ENCODE assay signal across 8 cellular contexts in genomic region chr2:46942143-46942526, GRCh38. TPM values are rescaled to one million over a fixed set of nuclear protein-coding genes. Genes with fewer than 3 reads are reported as not detected.
DNase-seq lines count a peak whose midpoint lies in the region; ATAC-seq, FAIRE-seq and TF ChIP-seq lines count a peak whose summit lies in the region.

No MANE protein-coding gene starts in this region.

- H3K4me2 ChIP-seq in astrocyte (ENCODE audit: low read length) = peak overlapping the region; percentile 97

- peak overlapping the region; percentile 66 for H3K27ac ChIP-seq in astrocyte (ENCODE audit: low read depth, low read length)

- no peaks in the 10 kb centered on the region for H3K9me3 Mint-ChIP-seq in T-helper 1 cell treated with Interleukin-12 subunit alpha and Interleukin-12 subunit beta and Interleukin-4 antibody, amounts not matched to agents 30 μg/mL and 1 μg/mL, for 36 hours
- H3K9me3 Mint-ChIP-seq in astrocyte (ENCODE audit: unreplicated experiment) = peaks cover 2% of the 10 kb centered on the region

- peaks cover 34% of the 10 kb centered on the region for H3K36me3 Mint-ChIP-seq in T-helper 1 cell treated with Interleukin-12 subunit alpha and Interleukin-12 subunit beta and Interleukin-4 antibody, amounts not matched to agents 30 μg/mL and 1 μg/mL, for 36 hours (ENCODE audit: low read depth)
- H3K36me3 Mint-ChIP-seq in astrocyte (ENCODE audit: low read depth, unreplicated experiment) = peaks cover 5% of the 10 kb centered on the region

- H3K27ac Mint-ChIP-seq in T-helper 1 cell treated with Interleukin-12 subunit alpha and Interleukin-12 subunit beta and Interleukin-4 antibody, amounts not matched to agents 30 μg/mL and 1 μg/mL, for 36 hours = peak overlapping the region; percentile 99
- peak overlapping the region; percentile 91 for H3K27ac Mint-ChIP-seq in astrocyte (ENCODE audit: unreplicated experiment)

- peaks cover 50% of the 10 kb centered on the region for H4K20me1 ChIP-seq in astrocyte (ENCODE audit: insufficient read depth, low read length)

- H3K4me3 Mint-ChIP-seq in T-helper 1 cell treated with Interleukin-12 subunit alpha and Interleukin-12 subunit beta and Interleukin-4 antibody, amounts not matched to agents 30 μg/mL and 1 μg/mL, for 36 hours = peak overlapping the region; percentile 100
- peak overlapping the region; percentile 99 for H3K4me3 Mint-ChIP-seq in astrocyte (ENCODE audit: unreplicated experiment)

- H3K9me3 ChIP-seq in astrocyte (ENCODE audit: insufficient read depth, low read depth, low read length) = no peaks in the 10 kb centered on the region

- H2AFZ ChIP-seq in astrocyte (ENCODE audit: low read depth, low read length) = peak overlapping the region; percentile 88

- FAIRE-seq in astrocyte (lab: Jason Lieb, UNC) = no peak

- peak; percentile 34 for ATAC-seq in GM18867 (IDR thresholded peaks at IDR 0.05; ENCODE audit: unreplicated experiment)
- peak; percentile 35 for ATAC-seq in HG03039 (IDR thresholded peaks at IDR 0.05; ENCODE audit: unreplicated experiment)

- DNase-seq in astrocyte (ENCODE audit: low read depth) (no peak), iris pigment epithelial cell (ENCODE audit: low read depth) (peak; percentile 53), putamen (ENCODE audit: low spot score) (no peak), NCI-H1417 treated with DMSO at 0.1 percent for 48 hours (lab: John Stamatoyannopoulos, UW) (no peak)
- peak; percentile 74 to 77 for DNase-seq in stimulated activated CD4-positive, alpha-beta T cell treated with anti-CD3 and anti-CD28 coated beads, Interleukin-2, amount 100 ng/mL, for 24 hours

- no peak for TF ChIP-seq CTCF in astrocyte (IDR thresholded peaks at IDR 0.05; ENCODE audit: insufficient read depth, low read depth, low read length)

- peak overlapping the region; percentile 89 for H3K9ac ChIP-seq in astrocyte (ENCODE audit: low read length)

- H3K4me1 Mint-ChIP-seq in T-helper 1 cell treated with Interleukin-12 subunit alpha and Interleukin-12 subunit beta and Interleukin-4 antibody, amounts not matched to agents 30 μg/mL and 1 μg/mL, for 36 hours (ENCODE audit: low read depth) = peaks cover 45% of the 10 kb centered on the region
- peaks cover 16% of the 10 kb centered on the region for H3K4me1 Mint-ChIP-seq in astrocyte (ENCODE audit: low read depth, unreplicated experiment)

- peaks cover 58% of the 10 kb centered on the region for H3K79me2 ChIP-seq in astrocyte (ENCODE audit: insufficient read depth, low read length)

- H3K27me3 ChIP-seq in astrocyte (ENCODE audit: insufficient read depth, low read length) = no peaks in the 10 kb centered on the region

- peak overlapping the region; percentile 97 for H3K4me3 ChIP-seq in astrocyte (ENCODE audit: insufficient read depth, low read depth, low read length)

- H3K36me3 ChIP-seq in astrocyte (ENCODE audit: insufficient read depth, low read length) = no peaks in the 10 kb centered on the region

- H3K4me1 ChIP-seq in astrocyte (ENCODE audit: insufficient read depth, low read length) = peaks cover 29% of the 10 kb centered on the region

- no peaks in the 10 kb centered on the region for H3K27me3 Mint-ChIP-seq in T-helper 1 cell treated with Interleukin-12 subunit alpha and Interleukin-12 subunit beta and Interleukin-4 antibody, amounts not matched to agents 30 μg/mL and 1 μg/mL, for 36 hours (ENCODE audit: low read depth)
- H3K27me3 Mint-ChIP-seq in astrocyte (ENCODE audit: low read depth, unreplicated experiment) = no peaks in the 10 kb centered on the region

RNA-seq across cellular contexts. Expression of gene TTC7A, which starts 1.1 kb away (rescaled TPM):
- 13.1 and 16.4 TPM in 2 replicates for total RNA-seq in astrocyte

RNA-seq across cellular contexts. Expression of gene MCFD2, which starts 26.5 kb away (rescaled TPM):
- total RNA-seq in astrocyte = 161 and 165 TPM in 2 replicates

Comparison
In these comparisons a context has a peak if more than half of its experiments do, and no peak if none do; other contexts are left out.
1. DNase-seq: peak in iris pigment epithelial cell (single experiment) and stimulated activated CD4-positive, alpha-beta T cell treated with anti-CD3 and anti-CD28 coated beads, Interleukin-2, amount 100 ng/mL, for 24 hours (2 of 2); none in astrocyte (single experiment), putamen (single experiment) and NCI-H1417 treated with DMSO at 0.1 percent for 48 hours (single experiment).